8 cellular contexts compared by ENCODE assay signal in the genomic region with DNA sequence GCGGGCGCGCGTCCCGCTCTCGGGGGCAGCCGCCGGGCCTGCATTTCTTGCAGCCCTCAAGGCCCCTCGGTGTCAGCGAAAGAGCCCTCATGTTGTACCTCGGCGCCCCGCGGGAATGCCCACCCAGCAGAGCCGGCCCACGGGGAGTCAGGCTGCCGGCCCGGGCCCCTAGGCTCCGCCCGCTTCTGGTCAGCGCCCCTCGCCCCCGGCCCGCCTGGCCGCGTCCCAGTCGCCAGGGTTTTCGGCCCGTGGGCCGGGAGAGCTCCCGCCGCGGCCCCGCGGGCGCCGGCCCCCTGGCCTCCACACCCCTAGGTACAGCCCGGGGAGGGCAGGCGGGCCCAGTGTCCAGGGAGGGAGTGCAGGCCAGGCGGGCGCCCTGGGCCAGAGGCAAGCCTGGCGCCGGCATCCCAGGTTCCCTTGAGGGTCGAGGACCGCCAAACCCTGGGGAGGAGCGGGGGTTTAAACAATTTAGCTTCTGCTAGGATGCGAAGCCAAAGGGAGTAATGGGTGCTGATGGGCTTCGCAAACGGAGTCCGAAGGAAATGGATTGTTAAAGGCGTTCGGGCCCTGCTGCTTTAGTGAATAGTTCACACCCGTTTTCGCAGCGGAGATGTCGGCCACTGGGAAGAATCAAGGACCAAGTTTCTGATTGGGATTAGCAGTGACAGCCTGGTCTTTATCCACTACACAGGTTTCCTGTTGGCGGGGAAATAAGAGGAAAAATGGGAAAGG. TPM values are rescaled to one million over a fixed set of nuclear protein-coding genes. Genes with fewer than 3 reads are reported as not detected.
DNase-seq lines count a peak whose midpoint lies in the region; ATAC-seq and TF ChIP-seq lines count a peak whose summit lies in the region.

No MANE protein-coding gene starts in this region.

- no peak for TF ChIP-seq EP300 in tibial nerve (IDR thresholded peaks at IDR 0.05)

- ATAC-seq in activated T-cell treated with anti-CD3 and anti-CD28 coated beads, Interleukin-2, amount 50 U/mL, for 72 hours (replicated peaks in 1 of 2) = no peak
- no peak for ATAC-seq in memory B cell (ENCODE audit: low read depth)
- ATAC-seq in HG03457 (IDR thresholded peaks at IDR 0.05; ENCODE audit: unreplicated experiment) = no peak

- peaks cover 0 to 70% of the 10 kb centered on the region in 2 donors for H3K27me3 ChIP-seq in tibial nerve

- H3K4me3 Mint-ChIP-seq in activated T-cell treated with anti-CD3 and anti-CD28 coated beads, Interleukin-2, amount 50 U/mL, for 72 hours = peak overlapping the region; percentile 76 to 89
- peak overlapping the region; percentile 81 for H3K4me3 Mint-ChIP-seq in memory B cell

- peaks cover 34% of the 10 kb centered on the region for H3K4me1 Mint-ChIP-seq in activated T-cell treated with anti-CD3 and anti-CD28 coated beads, Interleukin-2, amount 50 U/mL, for 72 hours (ENCODE audit: low read depth)
- peaks cover 24% of the 10 kb centered on the region for H3K4me1 Mint-ChIP-seq in memory B cell

- peak overlapping the region; percentile 15 to 59 (median 53) for H3K4me3 ChIP-seq in tibial nerve

- peaks cover 24 to 26% of the 10 kb centered on the region in 2 donors for H3K36me3 Mint-ChIP-seq in activated T-cell treated with anti-CD3 and anti-CD28 coated beads, Interleukin-2, amount 50 U/mL, for 72 hours (ENCODE audit: insufficient read depth in 2 of 2)
- H3K36me3 Mint-ChIP-seq in memory B cell = peaks cover 2% of the 10 kb centered on the region

- WGBS in tibial nerve, 2 donors = 9 to 16% methylated on average over 17 to 45 of the region's 57 CpGs

- H3K9me3 Mint-ChIP-seq in activated T-cell treated with anti-CD3 and anti-CD28 coated beads, Interleukin-2, amount 50 U/mL, for 72 hours = no peaks in the 10 kb centered on the region
- H3K9me3 Mint-ChIP-seq in memory B cell = no peaks in the 10 kb centered on the region

- H3K27ac ChIP-seq in caudate nucleus (ENCODE audit: low read depth, low read length) = peak overlapping the region; percentile 26
- peak overlapping the region in 2 of 4 donors; percentile 15 to 81 for H3K27ac ChIP-seq in tibial nerve

- no peak for TF ChIP-seq CTCF in tibial nerve (IDR thresholded peaks at IDR 0.05)

- peaks cover 0 to 11% (median 0%) of the 10 kb centered on the region in 4 donors for H3K9me3 ChIP-seq in tibial nerve

- H3K27me3 Mint-ChIP-seq in activated T-cell treated with anti-CD3 and anti-CD28 coated beads, Interleukin-2, amount 50 U/mL, for 72 hours (ENCODE audit: low read depth) = no peaks in the 10 kb centered on the region
- no peaks in the 10 kb centered on the region for H3K27me3 Mint-ChIP-seq in memory B cell

- H3K4me1 ChIP-seq in tibial nerve = peaks cover 0 to 20% (median 0%) of the 10 kb centered on the region in 4 donors

- no peaks in the 10 kb centered on the region for H3K36me3 ChIP-seq in tibial nerve

- H3K27ac Mint-ChIP-seq in activated T-cell treated with anti-CD3 and anti-CD28 coated beads, Interleukin-2, amount 50 U/mL, for 72 hours = peak overlapping the region; percentile 72
- no peak overlapping the region for H3K27ac Mint-ChIP-seq in memory B cell

- no peak for DNase-seq in activated T-cell treated with anti-CD3 and anti-CD28 coated beads, Interleukin-2, amount 50 U/mL, for 72 hours
- no peak for DNase-seq in activated T-cell treated with anti-CD3 and anti-CD28 coated beads for 4 hours
- peak in 2 of 61 donors; percentile 7 to 29 for DNase-seq in caudate nucleus (lab: John Stamatoyannopoulos, UW)
- peak in 1 of 2 donors; percentile 13 for DNase-seq in memory B cell (ENCODE audit: low spot score in 2 of 2)
- no peak for DNase-seq in tibial nerve (ENCODE audit: low spot score in 2 of 2)
- DNase-seq in Kasumi-1 (lab: John Stamatoyannopoulos, UW) = no peak
- DNase-seq in DMS79 treated with DMSO at 0.1 percent for 48 hours (lab: John Stamatoyannopoulos, UW) = no peak

- TF ChIP-seq POLR2A in tibial nerve (IDR thresholded peaks at IDR 0.05) = no peak

RNA-seq across cellular contexts. Expression of gene KCNA3, which starts 0.5 kb away (rescaled TPM):
- 10 to 100 TPM; 23.5 to 48.3 TPM for total RNA-seq in activated T-cell treated with anti-CD3 and anti-CD28 coated beads, Interleukin-2, amount 50 U/mL, for 72 hours
- total RNA-seq in tibial nerve = 1 to 10 TPM in 2 of 4 donors, under 1 TPM in 2; 0.30 to 3.9 (median 1.2) TPM

Comparison
In these comparisons a context has a peak if more than half of its experiments do, and no peak if none do; other contexts are left out.
1. RNA of gene KCNA3, which starts 0.5 kb away (total RNA-seq): 23.5 to 48.3 TPM in activated T-cell treated with anti-CD3 and anti-CD28 coated beads, Interleukin-2, amount 50 U/mL, for 72 hours; 0.30 to 3.9 TPM in tibial nerve; every median in the first group is over 4 times any median in the second.